1 cellular context compared by ENCODE assay signal in the genomic region with DNA sequence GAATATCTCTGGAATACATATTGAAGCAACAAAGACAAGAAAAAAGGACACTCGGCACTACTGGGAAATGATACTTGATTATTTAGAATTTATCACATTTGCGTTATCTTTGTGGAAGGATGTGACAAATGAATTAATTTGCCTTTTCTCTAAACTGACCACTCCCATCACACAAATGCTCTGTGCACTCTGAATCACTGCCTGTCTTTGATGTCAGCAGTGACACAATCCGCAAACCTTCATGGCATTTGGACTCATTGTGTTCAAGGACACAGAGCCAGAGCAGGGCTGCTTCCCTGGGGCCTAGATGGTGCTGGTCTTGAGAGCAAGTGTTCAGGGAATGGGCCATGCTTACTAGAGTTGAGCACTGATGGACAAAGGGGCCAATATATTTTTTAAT.
A peak's percentile ranks its signal among the peaks of the same experiment; 100 is the strongest.
TF ChIP-seq lines count a peak whose summit lies in the region.

No MANE protein-coding gene starts in this region.

TF ChIP-seq in HepG2, 621 proteins besides CTCF, POLR2A, EP300 and RAD21 (continued from another document and continues in another):
- TF ChIP-seq, protein P1, sequence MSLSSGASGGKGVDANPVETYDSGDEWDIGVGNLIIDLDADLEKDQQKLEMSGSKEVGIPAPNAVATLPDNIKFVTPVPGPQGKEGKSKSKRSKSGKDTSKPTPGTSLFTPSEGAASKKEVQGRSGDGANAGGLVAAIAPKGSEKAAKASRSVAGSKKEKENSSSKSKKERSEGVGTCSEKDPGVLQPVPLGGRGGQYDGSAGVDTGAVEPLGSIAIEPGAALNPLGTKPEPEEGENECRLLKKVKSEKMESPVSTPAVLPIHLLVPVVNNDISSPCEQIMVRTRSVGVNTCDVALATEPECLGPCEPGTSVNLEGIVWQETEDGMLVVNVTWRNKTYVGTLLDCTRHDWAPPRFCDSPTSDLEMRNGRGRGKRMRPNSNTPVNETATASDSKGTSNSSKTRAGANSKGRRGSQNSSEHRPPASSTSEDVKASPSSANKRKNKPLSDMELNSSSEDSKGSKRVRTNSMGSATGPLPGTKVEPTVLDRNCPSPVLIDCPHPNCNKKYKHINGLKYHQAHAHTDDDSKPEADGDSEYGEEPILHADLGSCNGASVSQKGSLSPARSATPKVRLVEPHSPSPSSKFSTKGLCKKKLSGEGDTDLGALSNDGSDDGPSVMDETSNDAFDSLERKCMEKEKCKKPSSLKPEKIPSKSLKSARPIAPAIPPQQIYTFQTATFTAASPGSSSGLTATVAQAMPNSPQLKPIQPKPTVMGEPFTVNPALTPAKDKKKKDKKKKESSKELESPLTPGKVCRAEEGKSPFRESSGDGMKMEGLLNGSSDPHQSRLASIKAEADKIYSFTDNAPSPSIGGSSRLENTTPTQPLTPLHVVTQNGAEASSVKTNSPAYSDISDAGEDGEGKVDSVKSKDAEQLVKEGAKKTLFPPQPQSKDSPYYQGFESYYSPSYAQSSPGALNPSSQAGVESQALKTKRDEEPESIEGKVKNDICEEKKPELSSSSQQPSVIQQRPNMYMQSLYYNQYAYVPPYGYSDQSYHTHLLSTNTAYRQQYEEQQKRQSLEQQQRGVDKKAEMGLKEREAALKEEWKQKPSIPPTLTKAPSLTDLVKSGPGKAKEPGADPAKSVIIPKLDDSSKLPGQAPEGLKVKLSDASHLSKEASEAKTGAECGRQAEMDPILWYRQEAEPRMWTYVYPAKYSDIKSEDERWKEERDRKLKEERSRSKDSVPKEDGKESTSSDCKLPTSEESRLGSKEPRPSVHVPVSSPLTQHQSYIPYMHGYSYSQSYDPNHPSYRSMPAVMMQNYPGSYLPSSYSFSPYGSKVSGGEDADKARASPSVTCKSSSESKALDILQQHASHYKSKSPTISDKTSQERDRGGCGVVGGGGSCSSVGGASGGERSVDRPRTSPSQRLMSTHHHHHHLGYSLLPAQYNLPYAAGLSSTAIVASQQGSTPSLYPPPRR (CRISPR knock-in tag; IDR thresholded peaks at IDR 0.05; ENCODE audit: borderline replicate concordance) = no peak
- TF ChIP-seq, protein P2, sequence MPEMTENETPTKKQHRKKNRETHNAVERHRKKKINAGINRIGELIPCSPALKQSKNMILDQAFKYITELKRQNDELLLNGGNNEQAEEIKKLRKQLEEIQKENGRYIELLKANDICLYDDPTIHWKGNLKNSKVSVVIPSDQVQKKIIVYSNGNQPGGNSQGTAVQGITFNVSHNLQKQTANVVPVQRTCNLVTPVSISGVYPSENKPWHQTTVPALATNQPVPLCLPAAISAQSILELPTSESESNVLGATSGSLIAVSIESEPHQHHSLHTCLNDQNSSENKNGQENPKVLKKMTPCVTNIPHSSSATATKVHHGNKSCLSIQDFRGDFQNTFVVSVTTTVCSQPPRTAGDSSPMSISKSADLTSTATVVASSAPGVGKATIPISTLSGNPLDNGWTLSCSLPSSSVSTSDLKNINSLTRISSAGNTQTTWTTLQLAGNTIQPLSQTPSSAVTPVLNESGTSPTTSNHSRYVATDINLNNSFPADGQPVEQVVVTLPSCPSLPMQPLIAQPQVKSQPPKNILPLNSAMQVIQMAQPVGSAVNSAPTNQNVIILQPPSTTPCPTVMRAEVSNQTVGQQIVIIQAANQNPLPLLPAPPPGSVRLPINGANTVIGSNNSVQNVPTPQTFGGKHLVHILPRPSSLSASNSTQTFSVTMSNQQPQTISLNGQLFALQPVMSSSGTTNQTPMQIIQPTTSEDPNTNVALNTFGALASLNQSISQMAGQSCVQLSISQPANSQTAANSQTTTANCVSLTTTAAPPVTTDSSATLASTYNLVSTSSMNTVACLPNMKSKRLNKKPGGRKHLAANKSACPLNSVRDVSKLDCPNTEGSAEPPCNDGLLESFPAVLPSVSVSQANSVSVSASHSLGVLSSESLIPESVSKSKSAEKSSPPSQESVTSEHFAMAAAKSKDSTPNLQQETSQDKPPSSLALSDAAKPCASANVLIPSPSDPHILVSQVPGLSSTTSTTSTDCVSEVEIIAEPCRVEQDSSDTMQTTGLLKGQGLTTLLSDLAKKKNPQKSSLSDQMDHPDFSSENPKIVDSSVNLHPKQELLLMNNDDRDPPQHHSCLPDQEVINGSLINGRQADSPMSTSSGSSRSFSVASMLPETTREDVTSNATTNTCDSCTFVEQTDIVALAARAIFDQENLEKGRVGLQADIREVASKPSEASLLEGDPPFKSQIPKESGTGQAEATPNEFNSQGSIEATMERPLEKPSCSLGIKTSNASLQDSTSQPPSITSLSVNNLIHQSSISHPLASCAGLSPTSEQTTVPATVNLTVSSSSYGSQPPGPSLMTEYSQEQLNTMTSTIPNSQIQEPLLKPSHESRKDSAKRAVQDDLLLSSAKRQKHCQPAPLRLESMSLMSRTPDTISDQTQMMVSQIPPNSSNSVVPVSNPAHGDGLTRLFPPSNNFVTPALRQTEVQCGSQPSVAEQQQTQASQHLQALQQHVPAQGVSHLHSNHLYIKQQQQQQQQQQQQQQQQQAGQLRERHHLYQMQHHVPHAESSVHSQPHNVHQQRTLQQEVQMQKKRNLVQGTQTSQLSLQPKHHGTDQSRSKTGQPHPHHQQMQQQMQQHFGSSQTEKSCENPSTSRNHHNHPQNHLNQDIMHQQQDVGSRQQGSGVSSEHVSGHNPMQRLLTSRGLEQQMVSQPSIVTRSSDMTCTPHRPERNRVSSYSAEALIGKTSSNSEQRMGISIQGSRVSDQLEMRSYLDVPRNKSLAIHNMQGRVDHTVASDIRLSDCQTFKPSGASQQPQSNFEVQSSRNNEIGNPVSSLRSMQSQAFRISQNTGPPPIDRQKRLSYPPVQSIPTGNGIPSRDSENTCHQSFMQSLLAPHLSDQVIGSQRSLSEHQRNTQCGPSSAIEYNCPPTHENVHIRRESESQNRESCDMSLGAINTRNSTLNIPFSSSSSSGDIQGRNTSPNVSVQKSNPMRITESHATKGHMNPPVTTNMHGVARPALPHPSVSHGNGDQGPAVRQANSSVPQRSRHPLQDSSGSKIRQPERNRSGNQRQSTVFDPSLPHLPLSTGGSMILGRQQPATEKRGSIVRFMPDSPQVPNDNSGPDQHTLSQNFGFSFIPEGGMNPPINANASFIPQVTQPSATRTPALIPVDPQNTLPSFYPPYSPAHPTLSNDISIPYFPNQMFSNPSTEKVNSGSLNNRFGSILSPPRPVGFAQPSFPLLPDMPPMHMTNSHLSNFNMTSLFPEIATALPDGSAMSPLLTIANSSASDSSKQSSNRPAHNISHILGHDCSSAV (CRISPR knock-in tag; IDR thresholded peaks at IDR 0.05; ENCODE audit: borderline replicate concordance) = no peak
- TF ChIP-seq PHF8 (CRISPR knock-in tag; IDR thresholded peaks at IDR 0.05) = no peak
- TF ChIP-seq, protein P3, sequence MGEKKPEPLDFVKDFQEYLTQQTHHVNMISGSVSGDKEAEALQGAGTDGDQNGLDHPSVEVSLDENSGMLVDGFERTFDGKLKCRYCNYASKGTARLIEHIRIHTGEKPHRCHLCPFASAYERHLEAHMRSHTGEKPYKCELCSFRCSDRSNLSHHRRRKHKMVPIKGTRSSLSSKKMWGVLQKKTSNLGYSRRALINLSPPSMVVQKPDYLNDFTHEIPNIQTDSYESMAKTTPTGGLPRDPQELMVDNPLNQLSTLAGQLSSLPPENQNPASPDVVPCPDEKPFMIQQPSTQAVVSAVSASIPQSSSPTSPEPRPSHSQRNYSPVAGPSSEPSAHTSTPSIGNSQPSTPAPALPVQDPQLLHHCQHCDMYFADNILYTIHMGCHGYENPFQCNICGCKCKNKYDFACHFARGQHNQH (CRISPR knock-in tag; IDR thresholded peaks at IDR 0.05) = peak; percentile 51; the same call in 1 of the 2 replicates
- TF ChIP-seq HNF4G (IDR thresholded peaks at IDR 0.05; ENCODE audit: borderline replicate concordance, low read depth, low read length) = peak; percentile 62; the same call in 1 of the 2 replicates
- peak; percentile 59; the same call in 1 of the 2 replicates for TF ChIP-seq HNF4G (CRISPR knock-in tag; IDR thresholded peaks at IDR 0.05; ENCODE audit: borderline replicate concordance, low read depth)
- TF ChIP-seq SCMH1 (CRISPR knock-in tag; IDR thresholded peaks at IDR 0.05; ENCODE audit: borderline replicate concordance) = no peak
- TF ChIP-seq ZNF891 (CRISPR knock-in tag; IDR thresholded peaks at IDR 0.05) = no peak
- no peak for TF ChIP-seq LCORL (IDR thresholded peaks at IDR 0.05)
- peak; percentile 54; the same call in 1 of the 2 replicates for TF ChIP-seq LCORL (CRISPR knock-in tag; IDR thresholded peaks at IDR 0.05)
- no peak for TF ChIP-seq ZNF616 (CRISPR knock-in tag; IDR thresholded peaks at IDR 0.05; ENCODE audit: low read depth)
- TF ChIP-seq SIX4 (CRISPR knock-in tag; IDR thresholded peaks at IDR 0.05) = no peak
- TF ChIP-seq, protein P4, sequence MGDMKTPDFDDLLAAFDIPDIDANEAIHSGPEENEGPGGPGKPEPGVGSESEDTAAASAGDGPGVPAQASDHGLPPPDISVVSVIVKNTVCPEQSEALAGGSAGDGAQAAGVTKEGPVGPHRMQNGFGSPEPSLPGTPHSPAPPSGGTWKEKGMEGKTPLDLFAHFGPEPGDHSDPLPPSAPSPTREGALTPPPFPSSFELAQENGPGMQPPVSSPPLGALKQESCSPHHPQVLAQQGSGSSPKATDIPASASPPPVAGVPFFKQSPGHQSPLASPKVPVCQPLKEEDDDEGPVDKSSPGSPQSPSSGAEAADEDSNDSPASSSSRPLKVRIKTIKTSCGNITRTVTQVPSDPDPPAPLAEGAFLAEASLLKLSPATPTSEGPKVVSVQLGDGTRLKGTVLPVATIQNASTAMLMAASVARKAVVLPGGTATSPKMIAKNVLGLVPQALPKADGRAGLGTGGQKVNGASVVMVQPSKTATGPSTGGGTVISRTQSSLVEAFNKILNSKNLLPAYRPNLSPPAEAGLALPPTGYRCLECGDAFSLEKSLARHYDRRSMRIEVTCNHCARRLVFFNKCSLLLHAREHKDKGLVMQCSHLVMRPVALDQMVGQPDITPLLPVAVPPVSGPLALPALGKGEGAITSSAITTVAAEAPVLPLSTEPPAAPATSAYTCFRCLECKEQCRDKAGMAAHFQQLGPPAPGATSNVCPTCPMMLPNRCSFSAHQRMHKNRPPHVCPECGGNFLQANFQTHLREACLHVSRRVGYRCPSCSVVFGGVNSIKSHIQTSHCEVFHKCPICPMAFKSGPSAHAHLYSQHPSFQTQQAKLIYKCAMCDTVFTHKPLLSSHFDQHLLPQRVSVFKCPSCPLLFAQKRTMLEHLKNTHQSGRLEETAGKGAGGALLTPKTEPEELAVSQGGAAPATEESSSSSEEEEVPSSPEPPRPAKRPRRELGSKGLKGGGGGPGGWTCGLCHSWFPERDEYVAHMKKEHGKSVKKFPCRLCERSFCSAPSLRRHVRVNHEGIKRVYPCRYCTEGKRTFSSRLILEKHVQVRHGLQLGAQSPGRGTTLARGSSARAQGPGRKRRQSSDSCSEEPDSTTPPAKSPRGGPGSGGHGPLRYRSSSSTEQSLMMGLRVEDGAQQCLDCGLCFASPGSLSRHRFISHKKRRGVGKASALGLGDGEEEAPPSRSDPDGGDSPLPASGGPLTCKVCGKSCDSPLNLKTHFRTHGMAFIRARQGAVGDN (CRISPR knock-in tag; IDR thresholded peaks at IDR 0.05) = no peak
- TF ChIP-seq, protein P5, sequence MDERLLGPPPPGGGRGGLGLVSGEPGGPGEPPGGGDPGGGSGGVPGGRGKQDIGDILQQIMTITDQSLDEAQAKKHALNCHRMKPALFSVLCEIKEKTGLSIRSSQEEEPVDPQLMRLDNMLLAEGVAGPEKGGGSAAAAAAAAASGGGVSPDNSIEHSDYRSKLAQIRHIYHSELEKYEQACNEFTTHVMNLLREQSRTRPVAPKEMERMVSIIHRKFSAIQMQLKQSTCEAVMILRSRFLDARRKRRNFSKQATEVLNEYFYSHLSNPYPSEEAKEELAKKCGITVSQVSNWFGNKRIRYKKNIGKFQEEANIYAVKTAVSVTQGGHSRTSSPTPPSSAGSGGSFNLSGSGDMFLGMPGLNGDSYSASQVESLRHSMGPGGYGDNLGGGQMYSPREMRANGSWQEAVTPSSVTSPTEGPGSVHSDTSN (CRISPR knock-in tag; IDR thresholded peaks at IDR 0.05) = no peak
- no peak for TF ChIP-seq SSRP1 (CRISPR knock-in tag; IDR thresholded peaks at IDR 0.05)
- TF ChIP-seq FIP1L1 (IDR thresholded peaks at IDR 0.05; ENCODE audit: borderline replicate concordance, insufficient read depth, low read depth, low read length) = no peak
- TF ChIP-seq CENPX (CRISPR knock-in tag; IDR thresholded peaks at IDR 0.05) = no peak
- TF ChIP-seq ZNF3 (CRISPR knock-in tag; IDR thresholded peaks at IDR 0.05) = no peak
- TF ChIP-seq CREM (IDR thresholded peaks at IDR 0.05) = peak; percentile 64
- no peak for TF ChIP-seq CREM (CRISPR knock-in tag; IDR thresholded peaks at IDR 0.05)
- TF ChIP-seq SALL1 (CRISPR knock-in tag; IDR thresholded peaks at IDR 0.05) = peak; percentile 85
- TF ChIP-seq CBX5 (CRISPR knock-in tag; IDR thresholded peaks at IDR 0.05; ENCODE audit: borderline replicate concordance) = peak; percentile 66; the same call in 1 of the 2 replicates
- TF ChIP-seq, protein P6, sequence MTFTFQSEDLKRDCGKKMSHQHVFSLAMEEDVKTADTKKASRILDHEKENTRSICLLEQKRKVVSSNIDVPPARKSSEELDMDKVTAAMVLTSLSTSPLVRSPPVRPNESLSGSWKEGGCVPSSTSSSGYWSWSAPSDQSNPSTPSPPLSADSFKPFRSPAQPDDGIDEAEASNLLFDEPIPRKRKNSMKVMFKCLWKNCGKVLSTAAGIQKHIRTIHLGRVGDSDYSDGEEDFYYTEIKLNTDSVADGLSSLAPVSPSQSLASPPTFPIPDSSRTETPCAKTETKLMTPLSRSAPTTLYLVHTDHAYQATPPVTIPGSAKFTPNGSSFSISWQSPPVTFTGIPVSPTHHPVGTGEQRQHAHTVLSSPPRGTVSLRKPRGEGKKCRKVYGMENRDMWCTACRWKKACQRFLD (CRISPR knock-in tag; IDR thresholded peaks at IDR 0.05; ENCODE audit: borderline replicate concordance) = no peak
- peak; percentile 94 for TF ChIP-seq JUND (CRISPR knock-in tag; IDR thresholded peaks at IDR 0.05)
- TF ChIP-seq ZNF12 (CRISPR knock-in tag; IDR thresholded peaks at IDR 0.05) = 0 out of 2 replicates have a peak, but pooled peaks have one; percentile 21
- no peak for TF ChIP-seq ZNF44 (CRISPR knock-in tag; IDR thresholded peaks at IDR 0.05)
- TF ChIP-seq ZFX (CRISPR knock-in tag; IDR thresholded peaks at IDR 0.05; ENCODE audit: low read depth) = peak; percentile 45
- no peak for TF ChIP-seq GATA4 (IDR thresholded peaks at IDR 0.05; ENCODE audit: borderline replicate concordance, low read depth)
- TF ChIP-seq IRX3 (CRISPR knock-in tag; IDR thresholded peaks at IDR 0.05; ENCODE audit: borderline replicate concordance, low read depth) = no peak
- no peak for TF ChIP-seq WIZ (CRISPR knock-in tag; IDR thresholded peaks at IDR 0.05)
- no peak for TF ChIP-seq KDM2A (CRISPR knock-in tag; IDR thresholded peaks at IDR 0.05; ENCODE audit: borderline replicate concordance, low read depth)
- TF ChIP-seq CEBPG (CRISPR knock-in tag; IDR thresholded peaks at IDR 0.05) = peak; percentile 71; the same call in 1 of the 2 replicates
- TF ChIP-seq ZNF749 (CRISPR knock-in tag; IDR thresholded peaks at IDR 0.05; ENCODE audit: borderline replicate concordance) = no peak
- no peak for TF ChIP-seq ZSCAN12 (CRISPR knock-in tag; IDR thresholded peaks at IDR 0.05)
- TF ChIP-seq ZNF335 (CRISPR knock-in tag; IDR thresholded peaks at IDR 0.05) = 0 out of 2 replicates have a peak, but pooled peaks have one; percentile 38
- no peak for TF ChIP-seq DR1 (CRISPR knock-in tag; IDR thresholded peaks at IDR 0.05)
- TF ChIP-seq, protein P7, sequence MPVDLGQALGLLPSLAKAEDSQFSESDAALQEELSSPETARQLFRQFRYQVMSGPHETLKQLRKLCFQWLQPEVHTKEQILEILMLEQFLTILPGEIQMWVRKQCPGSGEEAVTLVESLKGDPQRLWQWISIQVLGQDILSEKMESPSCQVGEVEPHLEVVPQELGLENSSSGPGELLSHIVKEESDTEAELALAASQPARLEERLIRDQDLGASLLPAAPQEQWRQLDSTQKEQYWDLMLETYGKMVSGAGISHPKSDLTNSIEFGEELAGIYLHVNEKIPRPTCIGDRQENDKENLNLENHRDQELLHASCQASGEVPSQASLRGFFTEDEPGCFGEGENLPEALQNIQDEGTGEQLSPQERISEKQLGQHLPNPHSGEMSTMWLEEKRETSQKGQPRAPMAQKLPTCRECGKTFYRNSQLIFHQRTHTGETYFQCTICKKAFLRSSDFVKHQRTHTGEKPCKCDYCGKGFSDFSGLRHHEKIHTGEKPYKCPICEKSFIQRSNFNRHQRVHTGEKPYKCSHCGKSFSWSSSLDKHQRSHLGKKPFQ (CRISPR knock-in tag; IDR thresholded peaks at IDR 0.05; ENCODE audit: insufficient replicate concordance) = no peak
